In the genomic region with DNA sequence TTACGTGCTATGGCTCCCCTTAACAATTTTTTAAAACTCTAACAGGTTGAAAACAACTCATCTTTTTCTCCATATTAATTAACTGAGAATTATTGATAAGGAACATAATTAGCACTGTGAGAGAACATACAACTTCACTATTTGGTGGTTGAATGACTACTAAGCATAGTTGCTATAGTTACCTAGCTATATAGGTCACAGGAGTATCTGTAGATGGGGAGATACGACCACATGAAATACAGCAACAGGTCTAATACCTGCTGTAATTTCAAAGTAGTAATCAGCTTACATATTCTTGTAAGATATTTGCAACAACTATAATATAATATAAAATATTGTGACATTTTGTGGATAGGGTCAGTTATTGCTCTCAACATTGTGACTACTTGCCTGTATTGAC, we compare ENCODE assay signal across 39 cellular contexts.
"Had no signal": no experiment of that assay in that cellular context is flagged by ENCODE, and none has a peak within 500 bp of the region (broad histone marks: within the 10 kb centered on the region; RNA-seq: fewer than 3 reads in every experiment).

No MANE protein-coding gene starts in this region.

- H3K36me3 Mint-ChIP-seq: activated naive CD4-positive, alpha-beta T cell treated with anti-CD3 and anti-CD28 coated beads, Interleukin-2, amount 10 ng/mL, durations not matched to agents 7 days and 5 days; activated naive CD4-positive, alpha-beta T cell treated with anti-CD3 and anti-CD28 coated beads, Interleukin-2, amount 50 U/mL, for 24 hours; activated naive CD4-positive, alpha-beta T cell treated with anti-CD3 and anti-CD28 coated beads, Interleukin-2, amount 50 U/mL, for 72 hours; activated naive CD8-positive, alpha-beta T cell; activated naive CD8-positive, alpha-beta T cell treated with anti-CD3 and anti-CD28 coated beads for 36 hours; activated naive CD8-positive, alpha-beta T cell treated with anti-CD3 and anti-CD28 coated beads, Interleukin-2, amount 10 ng/mL, durations not matched to agents 7 days and 5 days; brain had no signal

- H3K27ac Mint-ChIP-seq: activated naive CD4-positive, alpha-beta T cell treated with anti-CD3 and anti-CD28 coated beads for 36 hours; activated naive CD4-positive, alpha-beta T cell treated with anti-CD3 and anti-CD28 coated beads, Interleukin-2, amount 10 ng/mL, durations not matched to agents 7 days and 5 days; activated naive CD4-positive, alpha-beta T cell treated with anti-CD3 and anti-CD28 coated beads, Interleukin-2, amount 50 U/mL, for 24 hours; activated naive CD4-positive, alpha-beta T cell treated with anti-CD3 and anti-CD28 coated beads, Interleukin-2, amount 50 U/mL, for 72 hours; activated naive CD8-positive, alpha-beta T cell; activated naive CD8-positive, alpha-beta T cell treated with anti-CD3 and anti-CD28 coated beads for 36 hours; activated naive CD8-positive, alpha-beta T cell treated with anti-CD3 and anti-CD28 coated beads, Interleukin-2, amount 10 ng/mL, durations not matched to agents 7 days and 5 days; activated naive CD8-positive, alpha-beta T cell treated with anti-CD3 and anti-CD28 coated beads, Interleukin-2, amount 50 U/mL, for 24 hours; activated T-cell treated with anti-CD3 and anti-CD28 coated beads, Interleukin-2, amount 50 U/mL, for 24 hours; activated T-cell treated with anti-CD3 and anti-CD28 coated beads, Interleukin-2, amount 50 U/mL, for 72 hours; activated T-helper 1 cell treated with anti-CD3 and anti-CD28 coated beads, Interleukin-12 subunit alpha, Interleukin-12 subunit beta, Interleukin-2, Interleukin-4 antibody, amounts not matched to agents 30 ng/mL and 10 ng/mL and 1 ng/mL, durations not matched to agents 14 hours and 24 hours and 36 hours; activated T-helper 17 cell treated with anti-CD3 and anti-CD28 coated beads, Interleukin-2, amount 50 U/mL, for 72 hours; activated T-helper 2 cell treated with anti-CD3 and anti-CD28 coated beads, Interferon-gamma antibody, Interleukin-2, Interleukin-4, amounts not matched to agents 10 μg/mL and 5 μg/mL and 100 μg/mL, durations not matched to agents 14 hours and 24 hours and 36 hours; brain had no signal

- FAIRE-seq: astrocyte, bronchial epithelial cell had no signal

- H3K4me3 Mint-ChIP-seq: activated naive CD4-positive, alpha-beta T cell treated with anti-CD3 and anti-CD28 coated beads for 36 hours; activated naive CD4-positive, alpha-beta T cell treated with anti-CD3 and anti-CD28 coated beads, Interleukin-2, amount 10 ng/mL, durations not matched to agents 7 days and 5 days; activated naive CD4-positive, alpha-beta T cell treated with anti-CD3 and anti-CD28 coated beads, Interleukin-2, amount 50 U/mL, for 24 hours; activated naive CD8-positive, alpha-beta T cell; activated naive CD8-positive, alpha-beta T cell treated with anti-CD3 and anti-CD28 coated beads for 36 hours; activated naive CD8-positive, alpha-beta T cell treated with anti-CD3 and anti-CD28 coated beads, Interleukin-2, amount 10 ng/mL, durations not matched to agents 7 days and 5 days; activated naive CD8-positive, alpha-beta T cell treated with anti-CD3 and anti-CD28 coated beads, Interleukin-2, amount 50 U/mL, for 24 hours; activated T-cell treated with anti-CD3 and anti-CD28 coated beads, Interleukin-2, amount 50 U/mL, for 24 hours; activated T-cell treated with anti-CD3 and anti-CD28 coated beads, Interleukin-2, amount 50 U/mL, for 4 hours; activated T-cell treated with anti-CD3 and anti-CD28 coated beads, Interleukin-2, amount 50 U/mL, for 72 hours; activated T-helper 1 cell treated with anti-CD3 and anti-CD28 coated beads, Interleukin-12 subunit alpha, Interleukin-12 subunit beta, Interleukin-2, Interleukin-4 antibody, amounts not matched to agents 30 ng/mL and 10 ng/mL and 1 ng/mL, durations not matched to agents 14 hours and 24 hours and 36 hours; activated T-helper 17 cell treated with anti-CD3 and anti-CD28 coated beads, Interleukin-2, amount 50 U/mL, for 72 hours; brain; central memory CD8-positive, alpha-beta T cell had no signal

- H3K4me1 Mint-ChIP-seq: activated naive CD4-positive, alpha-beta T cell treated with anti-CD3 and anti-CD28 coated beads, Interleukin-2, amount 10 ng/mL, durations not matched to agents 7 days and 5 days; activated naive CD4-positive, alpha-beta T cell treated with anti-CD3 and anti-CD28 coated beads, Interleukin-2, amount 50 U/mL, for 24 hours; activated naive CD8-positive, alpha-beta T cell treated with anti-CD3 and anti-CD28 coated beads for 36 hours; activated naive CD8-positive, alpha-beta T cell treated with anti-CD3 and anti-CD28 coated beads, Interleukin-2, amount 50 U/mL, for 24 hours; activated T-helper 17 cell treated with anti-CD3 and anti-CD28 coated beads, Interleukin-2, amount 50 U/mL, for 72 hours; central memory CD8-positive, alpha-beta T cell had no signal

- H3K36me3 ChIP-seq: adrenal gland, ascending aorta, brain microvascular endothelial cell, breast epithelium, cardiac muscle cell had no signal

- H3K4me1 ChIP-seq: adrenal gland, ascending aorta, body of pancreas, breast epithelium had no signal

- H3K27ac ChIP-seq: adrenal gland, ascending aorta, body of pancreas, brain microvascular endothelial cell, breast epithelium, cardiac muscle cell had no signal

- H3K27me3 Mint-ChIP-seq: activated naive CD4-positive, alpha-beta T cell treated with anti-CD3 and anti-CD28 coated beads, Interleukin-2, amount 10 ng/mL, durations not matched to agents 7 days and 5 days; activated naive CD8-positive, alpha-beta T cell; activated naive CD8-positive, alpha-beta T cell treated with anti-CD3 and anti-CD28 coated beads, Interleukin-2, amount 50 U/mL, for 24 hours; activated T-cell treated with anti-CD3 and anti-CD28 coated beads, Interleukin-2, amount 50 U/mL, for 24 hours; activated T-helper 17 cell treated with anti-CD3 and anti-CD28 coated beads, Interleukin-2, amount 50 U/mL, for 72 hours; central memory CD8-positive, alpha-beta T cell had no signal

- H3K9me3 ChIP-seq: adrenal gland, ascending aorta, body of pancreas, breast epithelium had no signal

- DNase-seq: activated effector memory CD4-positive, alpha-beta T cell treated with anti-CD3 and anti-CD28 coated beads, Interleukin-2, amount 50 U/mL, for 16 hours; activated effector memory CD4-positive, alpha-beta T cell treated with Interleukin-2 at 50 U/mL for 16 hours; activated gamma-delta T cell; activated gamma-delta T cell treated with Interleukin-2 at 50 U/mL for 16 hours; activated naive CD4-positive, alpha-beta T cell; activated naive CD4-positive, alpha-beta T cell treated with anti-CD3 and anti-CD28 coated beads for 36 hours; activated naive CD4-positive, alpha-beta T cell treated with anti-CD3 and anti-CD28 coated beads, Interleukin-2, amount 10 ng/mL, durations not matched to agents 7 days and 5 days; activated naive CD4-positive, alpha-beta T cell treated with anti-CD3 and anti-CD28 coated beads, Interleukin-2, amount 50 U/mL, for 16 hours; activated naive CD4-positive, alpha-beta T cell treated with Interleukin-2 at 50 U/mL for 16 hours; activated naive CD8-positive, alpha-beta T cell treated with anti-CD3 and anti-CD28 coated beads for 36 hours; activated naive CD8-positive, alpha-beta T cell treated with anti-CD3 and anti-CD28 coated beads, Interleukin-2, amount 10 ng/mL, durations not matched to agents 7 days and 5 days; activated naive CD8-positive, alpha-beta T cell treated with anti-CD3 and anti-CD28 coated beads, Interleukin-2, amount 50 U/mL, for 24 hours; activated T-cell treated with anti-CD3 and anti-CD28 coated beads, Interleukin-2, amount 50 U/mL, for 1 hour; activated T-cell treated with anti-CD3 and anti-CD28 coated beads, Interleukin-2, amount 50 U/mL, for 24 hours; activated T-cell treated with anti-CD3 and anti-CD28 coated beads, Interleukin-2, amount 50 U/mL, for 4 hours; activated T-cell treated with anti-CD3 and anti-CD28 coated beads, Interleukin-2, amount 50 U/mL, for 48 hours; activated T-cell treated with anti-CD3 and anti-CD28 coated beads, Interleukin-2, amount 50 U/mL, for 72 hours; adrenal gland; amniotic stem cell; amygdala; anterior cingulate cortex; aorta; body of pancreas; brain microvascular endothelial cell; caudate nucleus; cerebellar nuclear complex had no signal

- ATAC-seq: activated naive CD4-positive, alpha-beta T cell treated with anti-CD3 and anti-CD28 coated beads, Interleukin-2, amount 50 U/mL, for 72 hours; activated naive CD8-positive, alpha-beta T cell treated with anti-CD3 and anti-CD28 coated beads, Interleukin-2, amount 50 U/mL, for 24 hours; activated T-cell treated with anti-CD3 and anti-CD28 coated beads, Interleukin-2, amount 50 U/mL, for 4 hours; activated T-cell treated with anti-CD3 and anti-CD28 coated beads, Interleukin-2, amount 50 U/mL, for 72 hours; activated T-helper 17 cell treated with anti-CD3 and anti-CD28 coated beads, Interleukin-2, amount 50 U/mL, for 72 hours; body of pancreas had no signal

- H3K27me3 ChIP-seq: adrenal gland, ascending aorta, body of pancreas, brain microvascular endothelial cell, breast epithelium, cardiac muscle cell had no signal

- H3K4me3 ChIP-seq: adrenal gland, ascending aorta, body of pancreas, breast epithelium, cardiac muscle cell had no signal
